In the genomic region with DNA sequence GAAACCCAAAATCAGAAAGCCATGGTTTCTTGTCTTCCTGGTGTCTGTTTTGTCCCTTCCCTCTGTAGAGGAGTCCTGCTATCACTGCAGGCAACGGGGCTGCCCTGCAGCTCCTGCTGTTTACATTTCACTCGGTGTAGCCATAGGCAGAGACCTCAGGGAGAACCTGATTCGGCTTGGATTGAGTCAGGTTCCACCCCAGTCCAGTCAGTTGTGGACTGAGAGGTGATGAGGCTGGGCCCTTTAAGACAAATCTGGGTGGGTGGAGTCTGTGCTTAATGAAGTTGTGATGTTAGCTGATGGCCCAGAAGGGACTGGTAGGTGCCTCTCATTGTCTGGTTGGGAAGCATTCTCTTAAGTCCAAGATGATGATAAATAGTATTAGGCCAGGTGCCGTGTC, we compare ENCODE assay signal across 10 cellular contexts. TPM values are rescaled to one million over a fixed set of nuclear protein-coding genes. Genes with fewer than 3 reads are reported as not detected.
A peak's percentile ranks its signal among the peaks of the same experiment; 100 is the strongest.
DNase-seq lines count a peak whose midpoint lies in the region; ATAC-seq and TF ChIP-seq lines count a peak whose summit lies in the region.
"Had no signal": no experiment of that assay in that cellular context is flagged by ENCODE, and none has a peak within 500 bp of the region (broad histone marks: within the 10 kb centered on the region; RNA-seq: fewer than 3 reads in every experiment).

No MANE protein-coding gene starts in this region.

- H3K36me3 ChIP-seq in GM23248 (ENCODE audit: low read depth) (no peaks in the 10 kb centered on the region), iPS-20b (ENCODE audit: insufficient read depth, low read depth, low read length) (no peaks in the 10 kb centered on the region)
- H3K36me3 ChIP-seq: SJCRH30 had no signal

- peaks cover 72% of the 10 kb centered on the region for H3F3A ChIP-seq in GM23248 (ENCODE audit: insufficient read depth)

- in situ Hi-C loops in GM23248 (cut with MboI), result no loop called here

- no peak overlapping the region for H3K4me3 ChIP-seq in GM23248
- H3K4me3 ChIP-seq in iPS-20b (ENCODE audit: low read length), result no peak overlapping the region
- H3K4me3 ChIP-seq: SJCRH30 had no signal

- TF ChIP-seq CTCF in VCaP (conservative IDR thresholded peaks at IDR 0.05) (no peak), chondrocyte (IDR thresholded peaks at IDR 0.05) (no peak)

- H3K27me3 ChIP-seq in GM23248 (replicated peaks; ENCODE audit: insufficient read depth) (no peaks in the 10 kb centered on the region), iPS-20b (ENCODE audit: insufficient read depth, low read length) (no peaks in the 10 kb centered on the region)
- H3K27me3 ChIP-seq: SJCRH30 had no signal

- H3K4me3 Mint-ChIP-seq in stimulated activated effector memory CD8-positive, alpha-beta T cell treated with anti-CD3 and anti-CD28 coated beads, Interleukin-12 subunit alpha, Interleukin-12 subunit beta, amount 100 ng/mL, for 72 hours, result no peak overlapping the region
- no peak overlapping the region for H3K4me3 Mint-ChIP-seq in chondrocyte (ENCODE audit: unreplicated experiment)
- H3K4me3 Mint-ChIP-seq: activated B cell treated with CpG ODN at 0.5 μM for 24 hours had no signal

- H3K27ac Mint-ChIP-seq in stimulated activated effector memory CD8-positive, alpha-beta T cell treated with anti-CD3 and anti-CD28 coated beads, Interleukin-12 subunit alpha, Interleukin-12 subunit beta, amount 100 ng/mL, for 72 hours, result no peak overlapping the region
- H3K27ac Mint-ChIP-seq in chondrocyte (ENCODE audit: unreplicated experiment), result no peak overlapping the region
- H3K27ac Mint-ChIP-seq: activated B cell treated with CpG ODN at 0.5 μM for 24 hours had no signal

- peaks cover 31% of the 10 kb centered on the region for H3K4me1 Mint-ChIP-seq in stimulated activated effector memory CD8-positive, alpha-beta T cell treated with anti-CD3 and anti-CD28 coated beads, Interleukin-12 subunit alpha, Interleukin-12 subunit beta, amount 100 ng/mL, for 72 hours
- H3K4me1 Mint-ChIP-seq in chondrocyte (ENCODE audit: low read depth), result peaks cover 78% of the 10 kb centered on the region

- peak; percentile 63 for ATAC-seq in stimulated activated effector memory CD8-positive, alpha-beta T cell treated with anti-CD3 and anti-CD28 coated beads, Interleukin-12 subunit alpha, Interleukin-12 subunit beta, amount 100 ng/mL, for 72 hours

- no peaks in the 10 kb centered on the region for H3K36me3 Mint-ChIP-seq in stimulated activated effector memory CD8-positive, alpha-beta T cell treated with anti-CD3 and anti-CD28 coated beads, Interleukin-12 subunit alpha, Interleukin-12 subunit beta, amount 100 ng/mL, for 72 hours
- no peaks in the 10 kb centered on the region for H3K36me3 Mint-ChIP-seq in chondrocyte (ENCODE audit: low read depth)

- H4K20me1 ChIP-seq in GM23248 (ENCODE audit: insufficient read depth), result no peaks in the 10 kb centered on the region

- H3K9me3 ChIP-seq in GM23248 (ENCODE audit: low read depth) (no peaks in the 10 kb centered on the region), iPS-20b (ENCODE audit: insufficient read depth, low read depth, low read length) (no peaks in the 10 kb centered on the region)
- H3K9me3 ChIP-seq: SJCRH30 had no signal

- H3K4me1 ChIP-seq in GM23248 (ENCODE audit: insufficient read depth) (peaks cover 91% of the 10 kb centered on the region), iPS-20b (ENCODE audit: insufficient read depth, low read length) (peaks cover 57% of the 10 kb centered on the region)

- peaks cover 91% of the 10 kb centered on the region for H3K79me2 ChIP-seq in GM23248 (ENCODE audit: insufficient read depth)

- H3K4me2 ChIP-seq in GM23248 (ENCODE audit: unreplicated experiment), result peak overlapping the region; percentile 45

- H3K9ac ChIP-seq in GM23248 (peak overlapping the region; percentile 60), iPS-20b (ENCODE audit: low read depth, low read length) (peak overlapping the region; percentile 34; the same call in 1 of the 2 replicates)

- no peaks in the 10 kb centered on the region for H3K9me3 Mint-ChIP-seq in stimulated activated effector memory CD8-positive, alpha-beta T cell treated with anti-CD3 and anti-CD28 coated beads, Interleukin-12 subunit alpha, Interleukin-12 subunit beta, amount 100 ng/mL, for 72 hours
- H3K9me3 Mint-ChIP-seq in chondrocyte (ENCODE audit: low read depth), result no peaks in the 10 kb centered on the region
- H3K9me3 Mint-ChIP-seq: activated B cell treated with CpG ODN at 0.5 μM for 24 hours had no signal

- H3K27ac ChIP-seq in GM23248, result peak overlapping the region; percentile 89
- peak overlapping the region; percentile 96; the same call in 1 of the 2 replicates for H3K27ac ChIP-seq in VCaP
- peak overlapping the region; percentile 50 for H3K27ac ChIP-seq in iPS-20b (ENCODE audit: low read length)
- H3K27ac ChIP-seq: SJCRH30 had no signal

- H2AFZ ChIP-seq in GM23248, result no peak overlapping the region

- H3K9me2 ChIP-seq in GM23248 (ENCODE audit: insufficient read depth), result no peaks in the 10 kb centered on the region

- DNase-seq in GM23248 (peak; percentile 45), chondrocyte (ENCODE audit: low spot score) (no peak), NCI-H524 treated with DMSO at 0.1 percent for 48 hours (lab: John Stamatoyannopoulos, UW) (no peak), NCI-H526 treated with DMSO at 0.1 percent for 48 hours (lab: John Stamatoyannopoulos, UW) (no peak)
- no peak for DNase-seq in stimulated activated effector memory CD8-positive, alpha-beta T cell treated with anti-CD3 and anti-CD28 coated beads, Interleukin-12 subunit alpha, Interleukin-12 subunit beta, amount 100 ng/mL, for 72 hours (ENCODE audit: low spot score in 2 of 2)
- DNase-seq: activated B cell treated with CpG ODN at 0.5 μM for 24 hours, NCI-H2227 treated with DMSO at 0.1 percent for 48 hours, SJCRH30 had no signal

- no peaks in the 10 kb centered on the region for H3K27me3 Mint-ChIP-seq in chondrocyte (ENCODE audit: low read depth)
- H3K27me3 Mint-ChIP-seq: activated B cell treated with CpG ODN at 0.5 μM for 24 hours had no signal

- 77 to 83% methylated on average over 4 of the region's 4 CpGs for WGBS in GM23248 (ENCODE audit: low coverage in 1 of 2, low lambda C conversion rate in 2 of 2, missing lambda C conversion rate in 2 of 2), 2 experiments

RNA-seq across cellular contexts. Expression of a gene that starts 35.7 kb away (rescaled TPM):
- total RNA-seq in GM23248 (2014; rRNA removed; shearing (Covaris generic)), result 186 and 199 TPM in 2 replicates
- polyA plus RNA-seq in GM23248 (2016; fragmentation: Nextera tagmentation; extraction: Ambion mirVana), result 60.6 and 61.7 TPM in 2 replicates
- total RNA-seq in chondrocyte, result 56.5 to 75.3 TPM (median 70.2 TPM) in 3 replicates
